Comparison of ENCODE assay signal across 1 cellular context in the genomic region with DNA sequence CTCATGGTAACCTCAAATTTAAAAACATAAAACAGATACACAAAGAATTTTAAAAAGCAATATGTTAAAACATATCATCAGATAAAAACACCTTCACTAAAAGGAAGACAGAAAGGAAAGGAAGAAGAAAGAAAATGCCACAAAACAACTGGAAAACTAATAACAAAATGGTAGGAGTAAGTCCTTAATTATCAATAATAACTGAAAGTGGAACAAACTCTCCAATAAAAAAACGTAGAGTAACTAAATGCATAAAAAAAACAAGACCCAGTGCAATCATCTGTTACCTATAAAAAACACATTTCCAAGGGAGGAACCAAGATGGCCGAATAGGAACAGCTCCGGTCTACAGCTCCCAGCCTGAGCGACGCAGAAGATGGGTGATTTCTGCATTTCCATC.
A peak's percentile ranks its signal among the peaks of the same experiment; 100 is the strongest.
TF ChIP-seq lines count a peak whose summit lies in the region.

No MANE protein-coding gene starts in this region.

TF ChIP-seq in K562, 482 proteins besides CTCF, POLR2A, EP300 and RAD21 (continued from another document and continues in another):
- TF ChIP-seq, protein P1, sequence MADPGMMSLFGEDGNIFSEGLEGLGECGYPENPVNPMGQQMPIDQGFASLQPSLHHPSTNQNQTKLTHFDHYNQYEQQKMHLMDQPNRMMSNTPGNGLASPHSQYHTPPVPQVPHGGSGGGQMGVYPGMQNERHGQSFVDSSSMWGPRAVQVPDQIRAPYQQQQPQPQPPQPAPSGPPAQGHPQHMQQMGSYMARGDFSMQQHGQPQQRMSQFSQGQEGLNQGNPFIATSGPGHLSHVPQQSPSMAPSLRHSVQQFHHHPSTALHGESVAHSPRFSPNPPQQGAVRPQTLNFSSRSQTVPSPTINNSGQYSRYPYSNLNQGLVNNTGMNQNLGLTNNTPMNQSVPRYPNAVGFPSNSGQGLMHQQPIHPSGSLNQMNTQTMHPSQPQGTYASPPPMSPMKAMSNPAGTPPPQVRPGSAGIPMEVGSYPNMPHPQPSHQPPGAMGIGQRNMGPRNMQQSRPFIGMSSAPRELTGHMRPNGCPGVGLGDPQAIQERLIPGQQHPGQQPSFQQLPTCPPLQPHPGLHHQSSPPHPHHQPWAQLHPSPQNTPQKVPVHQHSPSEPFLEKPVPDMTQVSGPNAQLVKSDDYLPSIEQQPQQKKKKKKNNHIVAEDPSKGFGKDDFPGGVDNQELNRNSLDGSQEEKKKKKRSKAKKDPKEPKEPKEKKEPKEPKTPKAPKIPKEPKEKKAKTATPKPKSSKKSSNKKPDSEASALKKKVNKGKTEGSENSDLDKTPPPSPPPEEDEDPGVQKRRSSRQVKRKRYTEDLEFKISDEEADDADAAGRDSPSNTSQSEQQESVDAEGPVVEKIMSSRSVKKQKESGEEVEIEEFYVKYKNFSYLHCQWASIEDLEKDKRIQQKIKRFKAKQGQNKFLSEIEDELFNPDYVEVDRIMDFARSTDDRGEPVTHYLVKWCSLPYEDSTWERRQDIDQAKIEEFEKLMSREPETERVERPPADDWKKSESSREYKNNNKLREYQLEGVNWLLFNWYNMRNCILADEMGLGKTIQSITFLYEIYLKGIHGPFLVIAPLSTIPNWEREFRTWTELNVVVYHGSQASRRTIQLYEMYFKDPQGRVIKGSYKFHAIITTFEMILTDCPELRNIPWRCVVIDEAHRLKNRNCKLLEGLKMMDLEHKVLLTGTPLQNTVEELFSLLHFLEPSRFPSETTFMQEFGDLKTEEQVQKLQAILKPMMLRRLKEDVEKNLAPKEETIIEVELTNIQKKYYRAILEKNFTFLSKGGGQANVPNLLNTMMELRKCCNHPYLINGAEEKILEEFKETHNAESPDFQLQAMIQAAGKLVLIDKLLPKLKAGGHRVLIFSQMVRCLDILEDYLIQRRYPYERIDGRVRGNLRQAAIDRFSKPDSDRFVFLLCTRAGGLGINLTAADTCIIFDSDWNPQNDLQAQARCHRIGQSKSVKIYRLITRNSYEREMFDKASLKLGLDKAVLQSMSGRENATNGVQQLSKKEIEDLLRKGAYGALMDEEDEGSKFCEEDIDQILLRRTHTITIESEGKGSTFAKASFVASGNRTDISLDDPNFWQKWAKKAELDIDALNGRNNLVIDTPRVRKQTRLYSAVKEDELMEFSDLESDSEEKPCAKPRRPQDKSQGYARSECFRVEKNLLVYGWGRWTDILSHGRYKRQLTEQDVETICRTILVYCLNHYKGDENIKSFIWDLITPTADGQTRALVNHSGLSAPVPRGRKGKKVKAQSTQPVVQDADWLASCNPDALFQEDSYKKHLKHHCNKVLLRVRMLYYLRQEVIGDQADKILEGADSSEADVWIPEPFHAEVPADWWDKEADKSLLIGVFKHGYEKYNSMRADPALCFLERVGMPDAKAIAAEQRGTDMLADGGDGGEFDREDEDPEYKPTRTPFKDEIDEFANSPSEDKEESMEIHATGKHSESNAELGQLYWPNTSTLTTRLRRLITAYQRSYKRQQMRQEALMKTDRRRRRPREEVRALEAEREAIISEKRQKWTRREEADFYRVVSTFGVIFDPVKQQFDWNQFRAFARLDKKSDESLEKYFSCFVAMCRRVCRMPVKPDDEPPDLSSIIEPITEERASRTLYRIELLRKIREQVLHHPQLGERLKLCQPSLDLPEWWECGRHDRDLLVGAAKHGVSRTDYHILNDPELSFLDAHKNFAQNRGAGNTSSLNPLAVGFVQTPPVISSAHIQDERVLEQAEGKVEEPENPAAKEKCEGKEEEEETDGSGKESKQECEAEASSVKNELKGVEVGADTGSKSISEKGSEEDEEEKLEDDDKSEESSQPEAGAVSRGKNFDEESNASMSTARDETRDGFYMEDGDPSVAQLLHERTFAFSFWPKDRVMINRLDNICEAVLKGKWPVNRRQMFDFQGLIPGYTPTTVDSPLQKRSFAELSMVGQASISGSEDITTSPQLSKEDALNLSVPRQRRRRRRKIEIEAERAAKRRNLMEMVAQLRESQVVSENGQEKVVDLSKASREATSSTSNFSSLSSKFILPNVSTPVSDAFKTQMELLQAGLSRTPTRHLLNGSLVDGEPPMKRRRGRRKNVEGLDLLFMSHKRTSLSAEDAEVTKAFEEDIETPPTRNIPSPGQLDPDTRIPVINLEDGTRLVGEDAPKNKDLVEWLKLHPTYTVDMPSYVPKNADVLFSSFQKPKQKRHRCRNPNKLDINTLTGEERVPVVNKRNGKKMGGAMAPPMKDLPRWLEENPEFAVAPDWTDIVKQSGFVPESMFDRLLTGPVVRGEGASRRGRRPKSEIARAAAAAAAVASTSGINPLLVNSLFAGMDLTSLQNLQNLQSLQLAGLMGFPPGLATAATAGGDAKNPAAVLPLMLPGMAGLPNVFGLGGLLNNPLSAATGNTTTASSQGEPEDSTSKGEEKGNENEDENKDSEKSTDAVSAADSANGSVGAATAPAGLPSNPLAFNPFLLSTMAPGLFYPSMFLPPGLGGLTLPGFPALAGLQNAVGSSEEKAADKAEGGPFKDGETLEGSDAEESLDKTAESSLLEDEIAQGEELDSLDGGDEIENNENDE (IDR thresholded peaks at IDR 0.05; ENCODE audit: low read depth, low read length) = no peak
- no peak for TF ChIP-seq CHD4 (IDR thresholded peaks at IDR 0.05; ENCODE audit: insufficient read depth, insufficient replicate concordance, low read depth, low read length, poor library complexity, severe bottlenecking)
- TF ChIP-seq, protein P2, sequence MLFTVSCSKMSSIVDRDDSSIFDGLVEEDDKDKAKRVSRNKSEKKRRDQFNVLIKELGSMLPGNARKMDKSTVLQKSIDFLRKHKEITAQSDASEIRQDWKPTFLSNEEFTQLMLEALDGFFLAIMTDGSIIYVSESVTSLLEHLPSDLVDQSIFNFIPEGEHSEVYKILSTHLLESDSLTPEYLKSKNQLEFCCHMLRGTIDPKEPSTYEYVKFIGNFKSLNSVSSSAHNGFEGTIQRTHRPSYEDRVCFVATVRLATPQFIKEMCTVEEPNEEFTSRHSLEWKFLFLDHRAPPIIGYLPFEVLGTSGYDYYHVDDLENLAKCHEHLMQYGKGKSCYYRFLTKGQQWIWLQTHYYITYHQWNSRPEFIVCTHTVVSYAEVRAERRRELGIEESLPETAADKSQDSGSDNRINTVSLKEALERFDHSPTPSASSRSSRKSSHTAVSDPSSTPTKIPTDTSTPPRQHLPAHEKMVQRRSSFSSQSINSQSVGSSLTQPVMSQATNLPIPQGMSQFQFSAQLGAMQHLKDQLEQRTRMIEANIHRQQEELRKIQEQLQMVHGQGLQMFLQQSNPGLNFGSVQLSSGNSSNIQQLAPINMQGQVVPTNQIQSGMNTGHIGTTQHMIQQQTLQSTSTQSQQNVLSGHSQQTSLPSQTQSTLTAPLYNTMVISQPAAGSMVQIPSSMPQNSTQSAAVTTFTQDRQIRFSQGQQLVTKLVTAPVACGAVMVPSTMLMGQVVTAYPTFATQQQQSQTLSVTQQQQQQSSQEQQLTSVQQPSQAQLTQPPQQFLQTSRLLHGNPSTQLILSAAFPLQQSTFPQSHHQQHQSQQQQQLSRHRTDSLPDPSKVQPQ (CRISPR knock-in tag; IDR thresholded peaks at IDR 0.05; ENCODE audit: borderline replicate concordance) = no peak
- TF ChIP-seq CAMTA2 (CRISPR knock-in tag; conservative IDR thresholded peaks at IDR 0.05) = no peak
- TF ChIP-seq, protein P3, sequence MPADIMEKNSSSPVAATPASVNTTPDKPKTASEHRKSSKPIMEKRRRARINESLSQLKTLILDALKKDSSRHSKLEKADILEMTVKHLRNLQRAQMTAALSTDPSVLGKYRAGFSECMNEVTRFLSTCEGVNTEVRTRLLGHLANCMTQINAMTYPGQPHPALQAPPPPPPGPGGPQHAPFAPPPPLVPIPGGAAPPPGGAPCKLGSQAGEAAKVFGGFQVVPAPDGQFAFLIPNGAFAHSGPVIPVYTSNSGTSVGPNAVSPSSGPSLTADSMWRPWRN (IDR thresholded peaks at IDR 0.05; ENCODE audit: low read depth) = no peak
- TF ChIP-seq ARID2 (IDR thresholded peaks at IDR 0.05) = 0 out of 2 replicates have a peak, but pooled peaks have one; percentile 27
- TF ChIP-seq POLR2AphosphoS5 (IDR thresholded peaks at IDR 0.05; ENCODE audit: control insufficient read depth, insufficient read depth, low read depth, low read length) = no peak
- TF ChIP-seq, protein P4, sequence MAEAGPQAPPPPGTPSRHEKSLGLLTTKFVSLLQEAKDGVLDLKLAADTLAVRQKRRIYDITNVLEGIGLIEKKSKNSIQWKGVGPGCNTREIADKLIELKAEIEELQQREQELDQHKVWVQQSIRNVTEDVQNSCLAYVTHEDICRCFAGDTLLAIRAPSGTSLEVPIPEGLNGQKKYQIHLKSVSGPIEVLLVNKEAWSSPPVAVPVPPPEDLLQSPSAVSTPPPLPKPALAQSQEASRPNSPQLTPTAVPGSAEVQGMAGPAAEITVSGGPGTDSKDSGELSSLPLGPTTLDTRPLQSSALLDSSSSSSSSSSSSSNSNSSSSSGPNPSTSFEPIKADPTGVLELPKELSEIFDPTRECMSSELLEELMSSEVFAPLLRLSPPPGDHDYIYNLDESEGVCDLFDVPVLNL (CRISPR knock-in tag; IDR thresholded peaks at IDR 0.05; ENCODE audit: low read depth) = no peak
- no peak for TF ChIP-seq TCF3 (CRISPR knock-in tag; IDR thresholded peaks at IDR 0.05)
- no peak for TF ChIP-seq ETV1 (tag; conservative IDR thresholded peaks at IDR 0.05; ENCODE audit: low read depth)
- no peak for TF ChIP-seq ZNF121 (CRISPR knock-in tag; conservative IDR thresholded peaks at IDR 0.05)
- TF ChIP-seq NFRKB (IDR thresholded peaks at IDR 0.05; ENCODE audit: low read depth) = peak; percentile 92
- TF ChIP-seq, protein P5, sequence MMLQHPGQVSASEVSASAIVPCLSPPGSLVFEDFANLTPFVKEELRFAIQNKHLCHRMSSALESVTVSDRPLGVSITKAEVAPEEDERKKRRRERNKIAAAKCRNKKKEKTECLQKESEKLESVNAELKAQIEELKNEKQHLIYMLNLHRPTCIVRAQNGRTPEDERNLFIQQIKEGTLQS (IDR thresholded peaks at IDR 0.05) = no peak
- TF ChIP-seq, protein P5 (CRISPR knock-in tag; conservative IDR thresholded peaks at IDR 0.05) = no peak
- no peak for TF ChIP-seq SMAD3 (CRISPR knock-in tag; conservative IDR thresholded peaks at IDR 0.05)
- TF ChIP-seq, protein P6, sequence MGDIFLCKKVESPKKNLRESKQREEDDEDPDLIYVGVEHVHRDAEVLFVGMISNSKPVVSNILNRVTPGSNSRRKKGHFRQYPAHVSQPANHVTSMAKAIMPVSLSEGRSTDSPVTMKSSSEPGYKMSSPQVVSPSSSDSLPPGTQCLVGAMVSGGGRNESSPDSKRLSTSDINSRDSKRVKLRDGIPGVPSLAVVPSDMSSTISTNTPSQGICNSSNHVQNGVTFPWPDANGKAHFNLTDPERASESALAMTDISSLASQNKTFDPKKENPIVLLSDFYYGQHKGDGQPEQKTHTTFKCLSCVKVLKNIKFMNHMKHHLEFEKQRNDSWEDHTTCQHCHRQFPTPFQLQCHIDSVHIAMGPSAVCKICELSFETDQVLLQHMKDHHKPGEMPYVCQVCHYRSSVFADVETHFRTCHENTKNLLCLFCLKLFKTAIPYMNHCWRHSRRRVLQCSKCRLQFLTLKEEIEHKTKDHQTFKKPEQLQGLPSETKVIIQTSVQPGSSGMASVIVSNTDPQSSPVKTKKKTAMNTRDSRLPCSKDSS (IDR thresholded peaks at IDR 0.05; ENCODE audit: low read depth, partially characterized antibody) = no peak
- no peak for TF ChIP-seq TCF7 (IDR thresholded peaks at IDR 0.05; ENCODE audit: borderline replicate concordance)
- no peak for TF ChIP-seq ZNF184 (CRISPR knock-in tag; IDR thresholded peaks at IDR 0.05)
- TF ChIP-seq, protein P7, sequence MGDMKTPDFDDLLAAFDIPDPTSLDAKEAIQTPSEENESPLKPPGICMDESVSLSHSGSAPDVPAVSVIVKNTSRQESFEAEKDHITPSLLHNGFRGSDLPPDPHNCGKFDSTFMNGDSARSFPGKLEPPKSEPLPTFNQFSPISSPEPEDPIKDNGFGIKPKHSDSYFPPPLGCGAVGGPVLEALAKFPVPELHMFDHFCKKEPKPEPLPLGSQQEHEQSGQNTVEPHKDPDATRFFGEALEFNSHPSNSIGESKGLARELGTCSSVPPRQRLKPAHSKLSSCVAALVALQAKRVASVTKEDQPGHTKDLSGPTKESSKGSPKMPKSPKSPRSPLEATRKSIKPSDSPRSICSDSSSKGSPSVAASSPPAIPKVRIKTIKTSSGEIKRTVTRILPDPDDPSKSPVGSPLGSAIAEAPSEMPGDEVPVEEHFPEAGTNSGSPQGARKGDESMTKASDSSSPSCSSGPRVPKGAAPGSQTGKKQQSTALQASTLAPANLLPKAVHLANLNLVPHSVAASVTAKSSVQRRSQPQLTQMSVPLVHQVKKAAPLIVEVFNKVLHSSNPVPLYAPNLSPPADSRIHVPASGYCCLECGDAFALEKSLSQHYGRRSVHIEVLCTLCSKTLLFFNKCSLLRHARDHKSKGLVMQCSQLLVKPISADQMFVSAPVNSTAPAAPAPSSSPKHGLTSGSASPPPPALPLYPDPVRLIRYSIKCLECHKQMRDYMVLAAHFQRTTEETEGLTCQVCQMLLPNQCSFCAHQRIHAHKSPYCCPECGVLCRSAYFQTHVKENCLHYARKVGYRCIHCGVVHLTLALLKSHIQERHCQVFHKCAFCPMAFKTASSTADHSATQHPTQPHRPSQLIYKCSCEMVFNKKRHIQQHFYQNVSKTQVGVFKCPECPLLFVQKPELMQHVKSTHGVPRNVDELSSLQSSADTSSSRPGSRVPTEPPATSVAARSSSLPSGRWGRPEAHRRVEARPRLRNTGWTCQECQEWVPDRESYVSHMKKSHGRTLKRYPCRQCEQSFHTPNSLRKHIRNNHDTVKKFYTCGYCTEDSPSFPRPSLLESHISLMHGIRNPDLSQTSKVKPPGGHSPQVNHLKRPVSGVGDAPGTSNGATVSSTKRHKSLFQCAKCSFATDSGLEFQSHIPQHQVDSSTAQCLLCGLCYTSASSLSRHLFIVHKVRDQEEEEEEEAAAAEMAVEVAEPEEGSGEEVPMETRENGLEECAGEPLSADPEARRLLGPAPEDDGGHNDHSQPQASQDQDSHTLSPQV (IDR thresholded peaks at IDR 0.05) = peak; percentile 38; the same call in 1 of the 2 replicates
- TF ChIP-seq, protein P8, sequence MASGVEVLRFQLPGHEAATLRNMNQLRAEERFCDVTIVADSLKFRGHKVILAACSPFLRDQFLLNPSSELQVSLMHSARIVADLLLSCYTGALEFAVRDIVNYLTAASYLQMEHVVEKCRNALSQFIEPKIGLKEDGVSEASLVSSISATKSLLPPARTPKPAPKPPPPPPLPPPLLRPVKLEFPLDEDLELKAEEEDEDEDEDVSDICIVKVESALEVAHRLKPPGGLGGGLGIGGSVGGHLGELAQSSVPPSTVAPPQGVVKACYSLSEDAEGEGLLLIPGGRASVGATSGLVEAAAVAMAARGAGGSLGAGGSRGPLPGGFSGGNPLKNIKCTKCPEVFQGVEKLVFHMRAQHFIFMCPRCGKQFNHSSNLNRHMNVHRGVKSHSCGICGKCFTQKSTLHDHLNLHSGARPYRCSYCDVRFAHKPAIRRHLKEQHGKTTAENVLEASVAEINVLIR (CRISPR knock-in tag; IDR thresholded peaks at IDR 0.05) = no peak
- TF ChIP-seq NFATC3 (IDR thresholded peaks at IDR 0.05) = 0 out of 2 replicates have a peak, but pooled peaks have one; percentile 54
- TF ChIP-seq, protein P9, sequence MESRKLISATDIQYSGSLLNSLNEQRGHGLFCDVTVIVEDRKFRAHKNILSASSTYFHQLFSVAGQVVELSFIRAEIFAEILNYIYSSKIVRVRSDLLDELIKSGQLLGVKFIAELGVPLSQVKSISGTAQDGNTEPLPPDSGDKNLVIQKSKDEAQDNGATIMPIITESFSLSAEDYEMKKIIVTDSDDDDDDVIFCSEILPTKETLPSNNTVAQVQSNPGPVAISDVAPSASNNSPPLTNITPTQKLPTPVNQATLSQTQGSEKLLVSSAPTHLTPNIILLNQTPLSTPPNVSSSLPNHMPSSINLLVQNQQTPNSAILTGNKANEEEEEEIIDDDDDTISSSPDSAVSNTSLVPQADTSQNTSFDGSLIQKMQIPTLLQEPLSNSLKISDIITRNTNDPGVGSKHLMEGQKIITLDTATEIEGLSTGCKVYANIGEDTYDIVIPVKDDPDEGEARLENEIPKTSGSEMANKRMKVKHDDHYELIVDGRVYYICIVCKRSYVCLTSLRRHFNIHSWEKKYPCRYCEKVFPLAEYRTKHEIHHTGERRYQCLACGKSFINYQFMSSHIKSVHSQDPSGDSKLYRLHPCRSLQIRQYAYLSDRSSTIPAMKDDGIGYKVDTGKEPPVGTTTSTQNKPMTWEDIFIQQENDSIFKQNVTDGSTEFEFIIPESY (CRISPR knock-in tag; IDR thresholded peaks at IDR 0.05) = no peak
- TF ChIP-seq GTF2A2 (tag; IDR thresholded peaks at IDR 0.05) = no peak
